Comparison of ENCODE assay signal across 17 cellular contexts in the genomic region with DNA sequence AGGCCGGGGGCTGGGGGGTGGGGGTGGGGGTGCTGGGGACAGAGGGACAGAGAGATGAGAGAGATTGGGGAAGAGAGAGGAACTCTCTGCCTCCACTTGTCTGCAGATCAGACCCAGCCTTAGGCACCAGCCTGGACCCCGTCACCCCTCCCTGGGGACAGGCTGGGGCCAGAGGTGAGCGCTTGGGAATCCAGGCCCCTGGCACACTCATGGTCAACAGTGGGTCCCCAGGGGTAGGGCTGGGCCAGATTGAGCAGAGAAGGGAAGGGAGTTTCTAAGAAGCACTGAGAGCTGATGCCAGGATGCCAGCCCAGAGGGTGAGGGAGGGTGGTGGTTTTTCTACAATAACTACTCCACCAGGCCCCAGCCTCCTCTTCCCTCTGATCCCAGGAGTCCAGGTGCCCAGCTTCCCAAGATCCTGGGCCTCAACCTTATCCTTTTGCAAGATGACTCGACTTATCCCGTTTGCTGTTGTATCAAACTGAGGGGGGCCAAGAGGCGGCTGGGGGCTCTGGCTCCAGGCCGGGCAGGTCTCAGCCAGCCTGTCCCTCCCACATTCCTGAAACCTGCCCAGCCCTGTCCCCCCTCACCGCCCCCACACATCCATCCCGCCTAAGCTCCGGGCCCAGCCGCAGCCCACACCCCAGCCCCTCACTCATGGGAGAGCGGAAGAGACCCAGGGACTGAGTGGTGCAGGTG. TPM values are rescaled to one million over a fixed set of nuclear protein-coding genes. Genes with fewer than 3 reads are reported as not detected.
A peak's percentile ranks its signal among the peaks of the same experiment; 100 is the strongest.
DNase-seq lines count a peak whose midpoint lies in the region; ATAC-seq and TF ChIP-seq lines count a peak whose summit lies in the region.
"Had no signal": no experiment of that assay in that cellular context is flagged by ENCODE, and none has a peak within 500 bp of the region (broad histone marks: within the 10 kb centered on the region; RNA-seq: fewer than 3 reads in every experiment).

No MANE protein-coding gene starts in this region.

- in situ Hi-C loops in IMR-90 (cut with MboI; ENCODE audit: low sequenced_read_pairs), result no loop called here

- no peak overlapping the region for H3K23ac ChIP-seq in IMR-90 (ENCODE audit: low read depth, low read length)

- H2AK5ac ChIP-seq in IMR-90 (ENCODE audit: low read depth, low read length), result peak overlapping the region; percentile 16; the same call in 1 of the 2 replicates

- intact Hi-C loops in IMR-90 (cut with micrococcal nuclease) (loop anchor here (2.0 kb wide), 1 partner anchor 35 kb away; no protein-coding TSS in a partner anchor), prostate gland (cut with DNase I) (loop anchor here (2.0 kb wide), 1 partner anchor 35 kb away; no protein-coding TSS in a partner anchor)

- no peak overlapping the region for H4K8ac ChIP-seq in IMR-90 (ENCODE audit: low read depth in 2 of 2, low read length in 2 of 2)

- H3K56ac ChIP-seq in IMR-90 (ENCODE audit: extremely low read depth, insufficient read depth, low read length), result no peak overlapping the region

- H2BK120ac ChIP-seq in IMR-90 (ENCODE audit: low read depth, low read length), result no peak overlapping the region

- no peak overlapping the region for H2AFZ ChIP-seq in IMR-90 (replicated peaks; ENCODE audit: low read length, poor library complexity)
- no peak overlapping the region for H2AFZ ChIP-seq in fibroblast of lung (ENCODE audit: low read length)

- H4K91ac ChIP-seq in IMR-90 (ENCODE audit: insufficient read depth, low read depth, low read length), result no peak overlapping the region

- POLR2A ChIA-PET in AG04449 (lab: Yijun Ruan, JAX), result no interaction called here
- POLR2A ChIA-PET in IMR-90 (lab: Charles Lee; ENCODE audit: unreplicated experiment), result interaction anchor here (0.6 kb wide), 1 partner anchor 11 kb away, joined by 7 read pairs; no protein-coding TSS in a partner anchor

- H3K27ac ChIP-seq in IMR-90 (ENCODE audit: insufficient read depth, low read length), result no peak overlapping the region
- no peak overlapping the region for H3K27ac ChIP-seq in fibroblast of lung (ENCODE audit: insufficient read depth, low read length)
- H3K27ac ChIP-seq in prostate gland, result peak overlapping the region; percentile 89 to 90

- no peak overlapping the region for H2AK9ac ChIP-seq in IMR-90 (replicated peaks; ENCODE audit: low read depth, low read length, poor library complexity)

- H2BK15ac ChIP-seq in IMR-90 (ENCODE audit: low read depth, low read length), result no peak overlapping the region

- DNase-seq in AG04449 (ENCODE audit: low read depth, low spot score) (no peak), IMR-90 (no peak), fibroblast of lung (ENCODE audit: low read depth in 2 of 2) (no peak), prostate gland (ENCODE audit: low spot score) (no peak), epidermal melanocyte (ENCODE audit: insufficient read length, low spot score) (no peak), DMS 273 (lab: John Stamatoyannopoulos, UW; ENCODE audit: unreplicated experiment) (no peak), cortex of kidney (lab: John Stamatoyannopoulos, UW) (no peak), SK-N-DZ (ENCODE audit: low spot score) (no peak)
- DNase-seq: activated CD4-positive, alpha-beta memory T cell treated with anti-CD3 and anti-CD28 coated beads for 36 hours; activated gamma-delta T cell treated with Interleukin-2 at 50 U/mL for 16 hours; caudate nucleus; GOT3; islet precursor cell; NCI-H1105; NCI-H446 treated with DMSO at 0.1 percent for 48 hours; stimulated activated CD4-positive, alpha-beta T cell treated with anti-CD3 and anti-CD28 coated beads, Interleukin-15, amount 100 ng/mL, for 24 hours had no signal

- CTCF ChIA-PET in AG04449 (lab: Yijun Ruan, JAX) (interaction anchor here (0.9 to 8.0 kb wide), 10 partner anchors 12 to 119 kb away, joined by 3 to 85 read pairs (median 6); no protein-coding TSS in a partner anchor), IMR-90 (lab: Yijun Ruan, JAX) (no interaction called here)

- TF ChIP-seq RAD21 in IMR-90 (IDR thresholded peaks at IDR 0.05; ENCODE audit: low read length), result no peak

- no peak overlapping the region for H2BK20ac ChIP-seq in IMR-90 (ENCODE audit: low read depth, low read length)

- H3K36me3 ChIP-seq in IMR-90 (ENCODE audit: control insufficient read depth, insufficient read depth, low read length) (peaks cover 16% of the 10 kb centered on the region), fibroblast of lung (ENCODE audit: control insufficient read depth, insufficient read depth, low read length) (peaks cover 6% of the 10 kb centered on the region), prostate gland (peaks cover 0 to 19% of the 10 kb centered on the region in 2 donors)

- H3K9me3 ChIP-seq in IMR-90 (ENCODE audit: control insufficient read depth, insufficient read depth, low read length) (no peaks in the 10 kb centered on the region), fibroblast of lung (ENCODE audit: control insufficient read depth, insufficient read depth, low read depth, low read length) (no peaks in the 10 kb centered on the region), prostate gland (no peaks in the 10 kb centered on the region)

- no TSS peak for BruUV-seq in IMR-90 (replicated peaks; lab: Mats Ljungman, UMichigan)

- no CpG with 5 or more reads among the region's 12 CpGs for WGBS in IMR-90 (ENCODE audit: extremely low coverage in 2 of 2, insufficient read length in 1 of 2), 2 experiments
- WGBS in prostate gland, result 25% methylated on average over 12 of the region's 12 CpGs

- no peak overlapping the region for H3K9ac ChIP-seq in IMR-90 (ENCODE audit: low read depth, low read length)
- H3K9ac ChIP-seq in fibroblast of lung (ENCODE audit: insufficient read depth, low read length), result no peak overlapping the region

- TF ChIP-seq POLR2A in IMR-90 (IDR thresholded peaks at IDR 0.05; ENCODE audit: low read depth, low read length) (no peak), prostate gland (IDR thresholded peaks at IDR 0.05) (no peak)

- H3K4me1 ChIP-seq in IMR-90 (ENCODE audit: control insufficient read depth, insufficient read depth, low read length), result peaks cover 15% of the 10 kb centered on the region
- H3K4me1 ChIP-seq in fibroblast of lung (ENCODE audit: control insufficient read depth, extremely low read depth, insufficient read depth, low read length), result peaks cover 11% of the 10 kb centered on the region
- H3K4me1 ChIP-seq in prostate gland (replicated peaks), result peaks cover 22% of the 10 kb centered on the region

- peaks cover 5 to 9% of the 10 kb centered on the region in 2 experiments; a peak in 2 of 4 replicates for H3K79me1 ChIP-seq in IMR-90 (ENCODE audit: low read depth in 1 of 2, low read length in 2 of 2)

- H3K4me3 ChIP-seq in AG04449 (ENCODE audit: low read depth, low read length), result peak overlapping the region; percentile 3; the same call in 1 of the 2 replicates
- no peak overlapping the region for H3K4me3 ChIP-seq in IMR-90 (ENCODE audit: insufficient read depth, low read depth, low read length)
- H3K4me3 ChIP-seq in fibroblast of lung (replicated peaks in 1 of 4; ENCODE audit: control extremely low read depth in 1 of 4, insufficient read depth in 1 of 4, low read depth in 3 of 4, low read length in 4 of 4), result no peak overlapping the region
- peak overlapping the region; percentile 66 to 72 for H3K4me3 ChIP-seq in prostate gland

- no peaks in the 10 kb centered on the region for H4K20me1 ChIP-seq in IMR-90 (ENCODE audit: insufficient read depth, low read length)
- no peaks in the 10 kb centered on the region for H4K20me1 ChIP-seq in fibroblast of lung (ENCODE audit: control insufficient read depth, extremely low read depth, insufficient read depth, low read length)

- H3K27me3 ChIP-seq in IMR-90 (ENCODE audit: control insufficient read depth, insufficient read depth, low read length) (no peaks in the 10 kb centered on the region), fibroblast of lung (ENCODE audit: control insufficient read depth, insufficient read depth, low read length) (no peaks in the 10 kb centered on the region), prostate gland (replicated peaks; ENCODE audit: insufficient read depth) (no peaks in the 10 kb centered on the region)

- no peak overlapping the region for H3K14ac ChIP-seq in IMR-90 (replicated peaks; ENCODE audit: low read depth, low read length)

- no peak overlapping the region for H2BK5ac ChIP-seq in IMR-90 (ENCODE audit: low read depth, low read length, poor library complexity, severe bottlenecking)

- dilution Hi-C loops in IMR-90 (cut with HindIII; ENCODE audit: low sequenced_read_pairs, unreplicated experiment), result no loop called here

- no peak for ATAC-seq in IMR-90 (ENCODE audit: low read depth)

- no peak overlapping the region for H4K5ac ChIP-seq in IMR-90 (ENCODE audit: low read depth, low read length)

- H3K18ac ChIP-seq in IMR-90 (ENCODE audit: low read depth, low read length), result no peak overlapping the region

- no peak for TF ChIP-seq CTCF in AG04449 (IDR thresholded peaks at IDR 0.05; ENCODE audit: insufficient read depth, low read length, missing control alignments)
- TF ChIP-seq CTCF in IMR-90 (conservative IDR thresholded peaks at IDR 0.05; ENCODE audit: low read depth, low read length), result no peak
- no peak for TF ChIP-seq CTCF in fibroblast of lung (conservative IDR thresholded peaks at IDR 0.05 in 1 of 2, IDR thresholded peaks at IDR 0.05 in 1 of 2; ENCODE audit: low read depth in 1 of 2, low read length in 2 of 2)
- TF ChIP-seq CTCF in prostate gland (IDR thresholded peaks at IDR 0.05), result no peak

- no peak overlapping the region for H3K4ac ChIP-seq in IMR-90 (ENCODE audit: low read depth, low read length)

- no peaks in the 10 kb centered on the region for H3K79me2 ChIP-seq in fibroblast of lung (ENCODE audit: control insufficient read depth, insufficient read depth, low read length)

- H3K4me2 ChIP-seq in IMR-90 (ENCODE audit: low read depth, low read length), result peak overlapping the region; percentile 8; the same call in 1 of the 2 replicates
- H3K4me2 ChIP-seq in fibroblast of lung (ENCODE audit: extremely low read depth, insufficient read depth, low read length), result peak overlapping the region; percentile 23

- no peaks in the 10 kb centered on the region for H3K9me1 ChIP-seq in IMR-90 (ENCODE audit: insufficient read depth, low read length)

RNA-seq across cellular contexts. Expression of a gene that starts 1.1 kb away (rescaled TPM):
- total RNA-seq in IMR-90 (2012; rRNA removed), result 2.3 and 2.8 TPM in 2 replicates
- polyA plus RNA-seq in IMR-90 (2012; rRNA removed), result 27.5 and 35.7 TPM in 2 replicates
- 50.8 and 71.8 TPM in 2 replicates for polyA plus RNA-seq in IMR-90 (2012; cell fraction: cytosol; rRNA removed)
- polyA plus RNA-seq in IMR-90 (2012; cell fraction: nucleus; rRNA removed; ENCODE audit: low replicate concordance), result 52.3 and 108 TPM in 2 replicates
- total RNA-seq in fibroblast of lung, result 20.3 and 29.0 TPM in 2 replicates
- polyA plus RNA-seq in fibroblast of lung, result 7.2 and 12.2 TPM in 2 replicates
- polyA plus RNA-seq in fibroblast of lung (2012), result 23.8 and 36.0 TPM in 2 replicates
- 8.9 and 25.1 TPM in 2 replicates for polyA minus RNA-seq in fibroblast of lung (ENCODE audit: low replicate concordance)
- 100 to 1,000 TPM; 258 to 501 TPM for total RNA-seq in prostate gland
- 0.13 TPM in 1 of 2 replicates, not detected in the other for polyA plus RNA-seq in SK-N-DZ (2014; cell fraction: cytosol; rRNA removed)
- 0.22 TPM in 1 of 2 replicates, not detected in the other for polyA plus RNA-seq in SK-N-DZ (2014; cell fraction: nucleus; rRNA removed)
- total RNA-seq: activated CD4-positive, alpha-beta memory T cell treated with anti-CD3 and anti-CD28 coated beads for 36 hours had no signal

RNA-seq across cellular contexts. Expression of a gene that starts 32.3 kb away (rescaled TPM):
- total RNA-seq in IMR-90 (2012; rRNA removed) (not detected in 2 replicates), fibroblast of lung (under 0.01 and 0.33 TPM in 2 replicates), prostate gland (10 to 100 TPM; 30.1 to 33.6 TPM)
- polyA plus RNA-seq in IMR-90 (2012; rRNA removed) (not detected in 2 replicates), fibroblast of lung (0.06 TPM in 1 of 2 replicates, not detected in the other)
- 0.02 TPM in 1 of 2 replicates, not detected in the other for polyA plus RNA-seq in IMR-90 (2012; cell fraction: cytosol; rRNA removed)
- 0.12 TPM in 1 of 2 replicates, not detected in the other for polyA plus RNA-seq in IMR-90 (2012; cell fraction: nucleus; rRNA removed; ENCODE audit: low replicate concordance)
- not detected in 2 replicates for polyA plus RNA-seq in fibroblast of lung (2012)
- not detected in 2 replicates for polyA minus RNA-seq in fibroblast of lung (ENCODE audit: low replicate concordance)
- polyA plus RNA-seq in SK-N-DZ (2014; cell fraction: cytosol; rRNA removed), result not detected in 2 replicates
- not detected in 2 replicates for polyA plus RNA-seq in SK-N-DZ (2014; cell fraction: nucleus; rRNA removed)
- total RNA-seq: activated CD4-positive, alpha-beta memory T cell treated with anti-CD3 and anti-CD28 coated beads for 36 hours; neural crest cell had no signal

RNA-seq across cellular contexts. Expression of a gene that starts 36.1 kb away (rescaled TPM):
- total RNA-seq in IMR-90 (2012; rRNA removed) (77.8 and 78.0 TPM in 2 replicates), fibroblast of lung (50.3 and 70.7 TPM in 2 replicates), prostate gland (100 to 1,000 TPM; 223 to 279 TPM)
- polyA plus RNA-seq in IMR-90 (2012; rRNA removed) (169 and 170 TPM in 2 replicates), fibroblast of lung (59.4 and 77.4 TPM in 2 replicates)
- 191 and 192 TPM in 2 replicates for polyA plus RNA-seq in IMR-90 (2012; cell fraction: cytosol; rRNA removed)
- 109 and 133 TPM in 2 replicates for polyA plus RNA-seq in IMR-90 (2012; cell fraction: nucleus; rRNA removed; ENCODE audit: low replicate concordance)
- polyA plus RNA-seq in fibroblast of lung (2012), result 99.9 and 115 TPM in 2 replicates
- 248 and 327 TPM in 2 replicates for polyA minus RNA-seq in fibroblast of lung (ENCODE audit: low replicate concordance)
- polyA plus RNA-seq in SK-N-DZ (2014; cell fraction: cytosol; rRNA removed), result 7.6 and 16.4 TPM in 2 replicates
- 3.0 and 4.2 TPM in 2 replicates for polyA plus RNA-seq in SK-N-DZ (2014; cell fraction: nucleus; rRNA removed)

Comparison
In these comparisons a context has a peak if more than half of its experiments do, and no peak if none do; other contexts are left out.
1. H3K4me3 ChIP-seq: peak in AG04449 (single experiment) and prostate gland (2 of 2); none in IMR-90 (single experiment) and fibroblast of lung (0 of 4).
2. H3K27ac ChIP-seq: peak in prostate gland (2 of 2); none in IMR-90 (single experiment) and fibroblast of lung (single experiment).
3. RNA of a gene that starts 32.3 kb away (total RNA-seq): 30.1 to 33.6 TPM in prostate gland; under 0.01 to 0.33 TPM in fibroblast of lung and not detected in IMR-90; every median in the first group is over 10 times any median in the second.